ENCODE assay signal across 15 cellular contexts in genomic region chr2:15359716-15360531, GRCh38.
DNase-seq lines count a peak whose midpoint lies in the region; ATAC-seq and TF ChIP-seq lines count a peak whose summit lies in the region.
"Had no signal": no experiment of that assay in that cellular context is flagged by ENCODE, and none has a peak within 500 bp of the region (broad histone marks: within the 10 kb centered on the region; RNA-seq: fewer than 3 reads in every experiment).

No MANE protein-coding gene starts in this region.

- POLR2A ChIA-PET in CD8-positive, alpha-beta T cell (lab: Charles Lee): no interaction called here

- peak; percentile 17 for DNase-seq in HFF-Myc (ENCODE audit: extremely low read depth, low read depth)
- DNase-seq in T1000 (lab: John Stamatoyannopoulos, UW): peak; percentile 5
- peak; percentile 78 for DNase-seq in fibroblast of pulmonary artery (ENCODE audit: low read depth)
- peak; percentile 54 for DNase-seq in skeletal muscle cell (ENCODE audit: low read depth)
- no peak for DNase-seq in GDM1 (lab: John Stamatoyannopoulos, UW)
- DNase-seq in activated CD4-positive, CD25-positive, alpha-beta regulatory T cell (lab: John Stamatoyannopoulos, UW): no peak
- DNase-seq in CD8-positive, alpha-beta T cell: no peak
- DNase-seq: activated CD4-positive, alpha-beta T cell treated with anti-CD3 and anti-CD28 coated beads for 1 hour; activated effector memory CD4-positive, alpha-beta T cell treated with Interleukin-2 at 50 U/mL for 16 hours; cortex of kidney; DND-41; Karpas-422; NCI-H345; stimulated activated CD8-positive, alpha-beta memory T cell treated with anti-CD3 and anti-CD28 coated beads, Interleukin-4, amount 100 ng/mL, for 48 hours had no signal

- no peak overlapping the region for H3K4me3 ChIP-seq in HFF-Myc (replicated peaks; ENCODE audit: low read depth, low read length)
- H3K4me3 ChIP-seq in fibroblast of pulmonary artery (replicated peaks; ENCODE audit: low read depth, low read length): no peak overlapping the region
- no peak overlapping the region for H3K4me3 ChIP-seq in skeletal muscle cell (ENCODE audit: low read depth, low read length)
- H3K4me3 ChIP-seq in CD8-positive, alpha-beta T cell (ENCODE audit: low read depth, low read length): no peak overlapping the region

- intact Hi-C loops in CD8-positive, alpha-beta T cell (cut with DNase I, micrococcal nuclease): no loop called here

- CTCF ChIA-PET in CD8-positive, alpha-beta T cell (lab: Charles Lee): no interaction called here

- TF ChIP-seq CTCF in HFF-Myc (IDR thresholded peaks at IDR 0.05; ENCODE audit: low read depth, low read length, missing control alignments) (no peak), fibroblast of pulmonary artery (IDR thresholded peaks at IDR 0.05; ENCODE audit: low read length, missing control alignments) (no peak)
- TF ChIP-seq CTCF in CD8-positive, alpha-beta T cell (IDR thresholded peaks at IDR 0.05): no peak

- H3K4me3 Mint-ChIP-seq in CD8-positive, alpha-beta T cell: no peak overlapping the region

- peaks cover 16% of the 10 kb centered on the region for H3K36me3 ChIP-seq in CD8-positive, alpha-beta T cell (ENCODE audit: insufficient read depth, low read length)

- no peaks in the 10 kb centered on the region for H3K4me1 ChIP-seq in CD8-positive, alpha-beta T cell (ENCODE audit: insufficient read depth, low read length)

- no peaks in the 10 kb centered on the region for H3K4me1 Mint-ChIP-seq in CD8-positive, alpha-beta T cell (ENCODE audit: low read depth)

- no peak overlapping the region for H3K27ac Mint-ChIP-seq in CD8-positive, alpha-beta T cell

- H3K36me3 Mint-ChIP-seq in CD8-positive, alpha-beta T cell: peaks cover 73% of the 10 kb centered on the region

- H3K9me3 Mint-ChIP-seq in CD8-positive, alpha-beta T cell: no peaks in the 10 kb centered on the region

- H3K9me3 ChIP-seq in CD8-positive, alpha-beta T cell (ENCODE audit: low read length): no peaks in the 10 kb centered on the region

- no peaks in the 10 kb centered on the region for H3K27me3 ChIP-seq in CD8-positive, alpha-beta T cell (ENCODE audit: insufficient read depth, low read length)

- no peak for ATAC-seq in GM21381 (IDR thresholded peaks at IDR 0.05; ENCODE audit: unreplicated experiment)
- no peak for ATAC-seq in CD8-positive, alpha-beta T cell

- no peak overlapping the region for H3K27ac ChIP-seq in CD8-positive, alpha-beta T cell (ENCODE audit: low read depth, low read length)

- no peaks in the 10 kb centered on the region for H3K27me3 Mint-ChIP-seq in CD8-positive, alpha-beta T cell (ENCODE audit: low read depth)

Comparison
In these comparisons a context has a peak if more than half of its experiments do, and no peak if none do; other contexts are left out.
1. DNase-seq: peak in HFF-Myc (single experiment), T1000 (single experiment), fibroblast of pulmonary artery (single experiment) and skeletal muscle cell (single experiment); none in GDM1 (single experiment), activated CD4-positive, CD25-positive, alpha-beta regulatory T cell (0 of 4) and CD8-positive, alpha-beta T cell (0 of 7).